25 cellular contexts compared by ENCODE assay signal in the genomic region with DNA sequence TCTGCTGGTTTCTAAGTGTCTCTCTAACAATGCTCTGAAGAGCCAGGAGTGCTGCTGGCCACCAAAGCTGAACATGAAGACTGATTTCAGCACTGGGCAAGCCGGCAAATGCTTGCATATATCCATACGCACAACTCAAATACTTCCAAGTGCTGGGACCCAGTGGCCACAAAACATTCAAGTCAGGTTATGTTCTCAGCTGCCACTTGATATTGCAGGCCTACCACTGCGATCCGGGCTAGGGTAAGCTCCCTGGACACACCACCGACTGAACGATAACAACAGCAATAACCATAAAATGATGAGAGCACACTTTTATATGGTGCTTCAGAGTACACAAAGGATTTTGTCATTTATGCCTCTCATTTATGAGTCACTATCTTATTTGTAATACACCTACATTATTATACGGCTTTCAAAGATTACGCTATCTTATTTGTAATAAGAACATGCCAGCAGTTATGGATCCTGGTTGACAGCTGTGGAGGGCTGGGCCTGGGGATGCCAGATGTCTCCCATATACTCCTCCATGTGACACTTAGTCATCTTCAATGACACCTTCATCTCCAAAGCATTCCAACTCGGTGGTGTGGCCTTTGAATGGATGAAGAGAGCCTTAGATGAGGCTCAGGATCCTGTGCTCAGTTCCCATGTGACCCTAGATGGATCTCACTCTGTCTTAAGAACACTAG.
"Had no signal": no experiment of that assay in that cellular context is flagged by ENCODE, and none has a peak within 500 bp of the region (broad histone marks: within the 10 kb centered on the region; RNA-seq: fewer than 3 reads in every experiment).

No MANE protein-coding gene starts in this region.

- H3K27ac ChIP-seq: sigmoid colon, thoracic aorta, VCaP had no signal

- H3K27me3 Mint-ChIP-seq: activated naive CD8-positive, alpha-beta T cell treated with anti-CD3 and anti-CD28 coated beads for 36 hours; activated T-cell treated with anti-CD3 and anti-CD28 coated beads, Interleukin-2, amount 50 U/mL, for 24 hours; activated T-helper 17 cell treated with anti-CD3 and anti-CD28 coated beads, Interleukin-2, amount 50 U/mL, for 72 hours; effector memory CD8-positive, alpha-beta T cell had no signal

- H3K4me3 ChIP-seq: sigmoid colon, thoracic aorta, upper lobe of left lung had no signal

- H3K27me3 ChIP-seq: sigmoid colon, upper lobe of left lung had no signal

- H3K27ac Mint-ChIP-seq: activated CD8-positive, alpha-beta T cell treated with anti-CD3 and anti-CD28 coated beads, Interleukin-2, amount 10 ng/mL, durations not matched to agents 7 days and 5 days; activated naive CD8-positive, alpha-beta T cell treated with anti-CD3 and anti-CD28 coated beads for 36 hours; activated T-cell treated with anti-CD3 and anti-CD28 coated beads, Interleukin-2, amount 50 U/mL, for 24 hours; activated T-helper 17 cell treated with anti-CD3 and anti-CD28 coated beads, Interleukin-2, amount 50 U/mL, for 72 hours; T-helper 2 cell treated with Interferon-gamma antibody and Interleukin-4, amounts not matched to agents 5 μg/mL and 100 μg/mL, for 36 hours had no signal

- H3K9me3 ChIP-seq: sigmoid colon, thoracic aorta, upper lobe of left lung had no signal

- H3K4me3 Mint-ChIP-seq: activated CD8-positive, alpha-beta T cell treated with anti-CD3 and anti-CD28 coated beads, Interleukin-2, amount 10 ng/mL, durations not matched to agents 7 days and 5 days; activated naive CD8-positive, alpha-beta T cell treated with anti-CD3 and anti-CD28 coated beads for 36 hours; activated T-cell treated with anti-CD3 and anti-CD28 coated beads, Interleukin-2, amount 50 U/mL, for 24 hours; activated T-helper 17 cell treated with anti-CD3 and anti-CD28 coated beads, Interleukin-2, amount 50 U/mL, for 72 hours; effector memory CD8-positive, alpha-beta T cell; T-helper 2 cell treated with Interferon-gamma antibody and Interleukin-4, amounts not matched to agents 5 μg/mL and 100 μg/mL, for 36 hours had no signal

- H3K4me1 ChIP-seq: upper lobe of left lung had no signal

- H3K36me3 ChIP-seq: sigmoid colon, thoracic aorta had no signal

- FAIRE-seq: astrocyte, colon, endothelial cell of umbilical vein, frontal cortex had no signal

- DNase-seq: activated CD4-positive, alpha-beta T cell treated with anti-CD3 and anti-CD28 coated beads, Interleukin-2, amount 50 U/mL, for 1 hour; activated CD4-positive, CD25-positive, alpha-beta regulatory T cell treated with anti-CD3 and anti-CD28 coated beads, Interleukin-2, amount 50 U/mL, for 72 hours; activated CD8-positive, alpha-beta T cell treated with anti-CD3 and anti-CD28 coated beads, Interleukin-2, amount 10 ng/mL, durations not matched to agents 7 days and 5 days; activated naive CD8-positive, alpha-beta T cell treated with anti-CD3 and anti-CD28 coated beads for 36 hours; activated T-cell treated with anti-CD3 and anti-CD28 coated beads, Interleukin-2, amount 50 U/mL, for 24 hours; central memory CD4-positive, alpha-beta T cell; effector memory CD8-positive, alpha-beta T cell; glutamatergic neuron; hippocampal formation; mammary epithelial cell; midbrain; retina; sigmoid colon; stimulated activated CD4-positive, alpha-beta T cell treated with anti-CD3 and anti-CD28 coated beads, Interleukin-4, amount 100 ng/mL, for 24 hours; stimulated activated naive CD4-positive, alpha-beta T cell treated with Interleukin-2 at 50 U/mL for 16 hours had no signal

- ATAC-seq: activated CD8-positive, alpha-beta T cell treated with anti-CD3 and anti-CD28 coated beads, Interleukin-2, amount 10 ng/mL, durations not matched to agents 7 days and 5 days; activated T-helper 17 cell treated with anti-CD3 and anti-CD28 coated beads, Interleukin-2, amount 50 U/mL, for 72 hours; effector memory CD8-positive, alpha-beta T cell; left ventricle myocardium superior had no signal

- H3K9me3 Mint-ChIP-seq: activated T-cell treated with anti-CD3 and anti-CD28 coated beads, Interleukin-2, amount 50 U/mL, for 24 hours; activated T-helper 17 cell treated with anti-CD3 and anti-CD28 coated beads, Interleukin-2, amount 50 U/mL, for 72 hours; effector memory CD8-positive, alpha-beta T cell had no signal
